8 cellular contexts compared by ENCODE assay signal in the genomic region with DNA sequence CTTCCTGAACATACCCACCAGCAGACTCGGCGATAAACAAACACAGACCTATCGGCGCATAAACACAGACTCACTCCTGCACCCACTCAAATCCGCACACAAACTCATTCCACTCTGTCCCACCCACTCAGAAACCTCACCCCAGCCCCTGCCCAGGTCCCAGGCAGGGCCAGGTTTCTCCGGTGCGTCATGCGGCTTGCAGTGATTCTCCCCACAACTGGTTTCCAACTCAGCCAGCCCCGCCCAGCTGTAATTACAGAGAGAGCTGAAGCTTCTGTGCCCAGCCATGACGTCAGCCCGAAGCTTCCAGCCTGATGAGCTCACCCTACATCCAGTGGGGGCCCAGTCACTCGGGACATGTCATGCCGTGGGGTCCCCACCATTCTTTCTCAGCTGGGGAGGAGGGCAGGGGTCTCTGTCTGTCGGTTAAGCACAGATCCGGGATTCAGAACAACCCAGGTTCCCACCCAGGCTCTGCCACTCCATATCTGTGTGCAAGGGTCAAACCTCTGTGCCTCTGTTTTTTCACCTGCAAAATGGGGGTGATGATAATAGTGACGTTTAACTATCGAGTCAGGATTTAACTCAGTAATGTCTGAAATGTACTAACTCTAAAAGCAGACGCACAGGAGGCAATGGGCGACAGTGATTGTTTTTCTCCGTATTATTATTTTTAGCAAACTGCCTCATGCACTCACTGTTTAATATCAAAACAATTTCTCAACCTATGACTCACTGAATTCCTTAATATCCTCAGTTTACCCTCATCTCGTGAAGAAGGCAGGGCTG. TPM values are rescaled to one million over a fixed set of nuclear protein-coding genes. Genes with fewer than 3 reads are reported as not detected.
DNase-seq lines count a peak whose midpoint lies in the region; ATAC-seq and TF ChIP-seq lines count a peak whose summit lies in the region.

No MANE protein-coding gene starts in this region.

- H3K27me3 ChIP-seq in stomach smooth muscle (ENCODE audit: control insufficient read depth in 1 of 2, insufficient read depth in 2 of 2, low read length in 2 of 2) = no peaks in the 10 kb centered on the region

- no peak for TF ChIP-seq CTCF in astrocyte of the spinal cord (IDR thresholded peaks at IDR 0.05; ENCODE audit: low read depth, low read length)

- H3K36me3 Mint-ChIP-seq in stimulated activated effector memory CD8-positive, alpha-beta T cell treated with anti-CD3 and anti-CD28 coated beads, Interleukin-12 subunit alpha, Interleukin-12 subunit beta, amount 100 ng/mL, for 72 hours = no peaks in the 10 kb centered on the region

- no peak overlapping the region for H3K4me3 ChIP-seq in astrocyte of the spinal cord (ENCODE audit: low read depth, low read length)
- peak overlapping the region; percentile 76 to 80 for H3K4me3 ChIP-seq in stomach smooth muscle (ENCODE audit: low read length in 2 of 2)

- in situ Hi-C loops in astrocyte of the spinal cord (cut with HindIII; ENCODE audit: low sequenced_read_pairs) = no loop called here

- DNase-seq in AG08395 (ENCODE audit: low spot score) (peak; percentile 91), LHCN-M2 (ENCODE audit: low read depth) (peak; percentile 78), astrocyte of the spinal cord (ENCODE audit: low read depth, low spot score) (peak; percentile 90), iPS-NIHi7 (ENCODE audit: extremely low spot score) (peak; percentile 31), middle frontal gyrus (ENCODE audit: extremely low spot score, low spot score) (no peak), NOMO-1 treated with dmso at 0.1 percent for 144 hours (lab: John Stamatoyannopoulos, UW; ENCODE audit: unreplicated experiment) (no peak)
- DNase-seq in stimulated activated effector memory CD8-positive, alpha-beta T cell treated with anti-CD3 and anti-CD28 coated beads, Interleukin-12 subunit alpha, Interleukin-12 subunit beta, amount 100 ng/mL, for 72 hours (ENCODE audit: low spot score in 2 of 2) = no peak

- ATAC-seq in stimulated activated effector memory CD8-positive, alpha-beta T cell treated with anti-CD3 and anti-CD28 coated beads, Interleukin-12 subunit alpha, Interleukin-12 subunit beta, amount 100 ng/mL, for 72 hours = no peak

- H3K9me3 Mint-ChIP-seq in stimulated activated effector memory CD8-positive, alpha-beta T cell treated with anti-CD3 and anti-CD28 coated beads, Interleukin-12 subunit alpha, Interleukin-12 subunit beta, amount 100 ng/mL, for 72 hours = no peaks in the 10 kb centered on the region

- no peaks in the 10 kb centered on the region for H3K9me3 ChIP-seq in stomach smooth muscle (ENCODE audit: control insufficient read depth in 2 of 2, low read length in 2 of 2)

- H3K27ac ChIP-seq in stomach smooth muscle (ENCODE audit: low read length) = peak overlapping the region; percentile 99

- H3K9ac ChIP-seq in stomach smooth muscle (ENCODE audit: low read length in 2 of 2) = peak overlapping the region; percentile 92 to 97

- no peak overlapping the region for H3K27ac Mint-ChIP-seq in stimulated activated effector memory CD8-positive, alpha-beta T cell treated with anti-CD3 and anti-CD28 coated beads, Interleukin-12 subunit alpha, Interleukin-12 subunit beta, amount 100 ng/mL, for 72 hours

- H3K4me1 Mint-ChIP-seq in stimulated activated effector memory CD8-positive, alpha-beta T cell treated with anti-CD3 and anti-CD28 coated beads, Interleukin-12 subunit alpha, Interleukin-12 subunit beta, amount 100 ng/mL, for 72 hours = no peaks in the 10 kb centered on the region

- peaks cover 15% of the 10 kb centered on the region for H3K4me1 ChIP-seq in stomach smooth muscle (ENCODE audit: control insufficient read depth, insufficient read depth, low read length)

- H3K4me3 Mint-ChIP-seq in stimulated activated effector memory CD8-positive, alpha-beta T cell treated with anti-CD3 and anti-CD28 coated beads, Interleukin-12 subunit alpha, Interleukin-12 subunit beta, amount 100 ng/mL, for 72 hours = no peak overlapping the region

- H3K36me3 ChIP-seq in stomach smooth muscle (ENCODE audit: control insufficient read depth in 2 of 2, insufficient read depth in 2 of 2, low read length in 2 of 2) = no peaks in the 10 kb centered on the region

RNA-seq across cellular contexts. Expression of gene HSPB8, which starts 2.3 kb away (rescaled TPM):
- 10.9 and 11.4 TPM in 2 replicates for total RNA-seq in LHCN-M2 (2014; rRNA removed)
- 13.4 TPM for polyA plus RNA-seq in LHCN-M2 (2012)

Comparison
In these comparisons a context has a peak if more than half of its experiments do, and no peak if none do; other contexts are left out.
1. DNase-seq: peak in AG08395 (single experiment), LHCN-M2 (single experiment), astrocyte of the spinal cord (single experiment) and iPS-NIHi7 (single experiment); none in middle frontal gyrus (single experiment), NOMO-1 treated with dmso at 0.1 percent for 144 hours (single experiment) and stimulated activated effector memory CD8-positive, alpha-beta T cell treated with anti-CD3 and anti-CD28 coated beads, Interleukin-12 subunit alpha, Interleukin-12 subunit beta, amount 100 ng/mL, for 72 hours (0 of 2).